In genomic region chr10:128046934-128047251, GRCh38 we compare ENCODE assay signal across 9 cellular contexts.
DNase-seq lines count a peak whose midpoint lies in the region; ATAC-seq, FAIRE-seq and TF ChIP-seq lines count a peak whose summit lies in the region.
"Had no signal": no experiment of that assay in that cellular context is flagged by ENCODE, and none has a peak within 500 bp of the region (broad histone marks: within the 10 kb centered on the region; RNA-seq: fewer than 3 reads in every experiment).

No MANE protein-coding gene starts in this region.

- H3K9me3 ChIP-seq in breast epithelium = no peaks in the 10 kb centered on the region
- H3K9me3 ChIP-seq in HepG2 (ENCODE audit: low read length) = no peaks in the 10 kb centered on the region

- in situ Hi-C loops in HepG2 (cut with HindIII; ENCODE audit: extremely low pct_ligation_motif_present, low pct_unique_long_range_greater_than_20kb) = no loop called here

- no peaks in the 10 kb centered on the region for H3K79me2 ChIP-seq in HepG2 (ENCODE audit: insufficient read depth, low read length)

- TF ChIP-seq POLR2A in breast epithelium (IDR thresholded peaks at IDR 0.05) = no peak
- TF ChIP-seq POLR2A in HepG2 (IDR thresholded peaks at IDR 0.05; ENCODE audit: insufficient read depth in 1 of 2, low read depth in 2 of 2, low read length in 2 of 2) = no peak

- POLR2A ChIA-PET in HepG2 (lab: Yijun Ruan, JAX) = no interaction called here

- no peaks in the 10 kb centered on the region for H4K20me1 ChIP-seq in HepG2 (ENCODE audit: insufficient read depth, low read length)

- no peak for TF ChIP-seq EP300 in HepG2 (IDR thresholded peaks at IDR 0.05; ENCODE audit: low read depth in 2 of 2, low read length in 2 of 2)
- TF ChIP-seq EP300 in HepG2 (CRISPR knock-in tag; IDR thresholded peaks at IDR 0.05; ENCODE audit: borderline replicate concordance) = no peak

- DNase-seq in breast epithelium (ENCODE audit: low spot score in 2 of 2) (no peak), HepG2 (ENCODE audit: low spot score) (no peak), LoVo (ENCODE audit: low spot score) (no peak), T1000 (lab: John Stamatoyannopoulos, UW) (no peak)

- H3K27me3 ChIP-seq in breast epithelium = no peaks in the 10 kb centered on the region
- peaks cover 6 to 52% of the 10 kb centered on the region in 2 experiments; a peak in 4 of 5 replicates for H3K27me3 ChIP-seq in HepG2 (ENCODE audit: control insufficient read depth in 1 of 2, insufficient read depth in 2 of 2, low read length in 2 of 2)

- WGBS in HepG2 (ENCODE audit: low lambda C conversion rate) = 67% methylated on average over 6 of the region's 10 CpGs

- no peak overlapping the region for H3K4me2 ChIP-seq in HepG2 (ENCODE audit: low read depth, low read length)

- no TSS peak for BruUV-seq in HepG2 (replicated peaks; lab: Mats Ljungman, UMichigan)

- no peak for TF ChIP-seq RAD21 in HepG2 (CRISPR knock-in tag; IDR thresholded peaks at IDR 0.05)

- ATAC-seq in GM18909 (IDR thresholded peaks at IDR 0.05; ENCODE audit: poor library complexity, unreplicated experiment) (peak; percentile 9), HG03045 (IDR thresholded peaks at IDR 0.05; ENCODE audit: unreplicated experiment) (peak; percentile 7), HepG2 (no peak; the same call in 2 of the 3 replicates), HG03571 (IDR thresholded peaks at IDR 0.05; ENCODE audit: unreplicated experiment) (no peak)

- H2AFZ ChIP-seq in HepG2 (ENCODE audit: low read length) = no peak overlapping the region

- H3K9ac ChIP-seq in HepG2 (ENCODE audit: insufficient read depth, low read depth, low read length) = no peak overlapping the region

- H3K27ac ChIP-seq in breast epithelium = peak overlapping the region; percentile 92
- H3K27ac ChIP-seq in skin epidermis = peak overlapping the region in 20 of 21 experiments; percentile 35 to 94 (median 82)
- no peak overlapping the region for H3K27ac ChIP-seq in HepG2 (ENCODE audit: extremely low read length, insufficient read depth, low read length)
- H3K27ac ChIP-seq: VCaP had no signal

- H3K36me3 ChIP-seq in breast epithelium = no peaks in the 10 kb centered on the region
- no peaks in the 10 kb centered on the region for H3K36me3 ChIP-seq in HepG2 (replicated peaks in 1 of 2; ENCODE audit: control insufficient read depth in 1 of 2, insufficient read depth in 2 of 2, low read length in 2 of 2)

- H3K4me1 ChIP-seq in breast epithelium (peaks cover 0 to 8% of the 10 kb centered on the region in 2 donors), HepG2 (ENCODE audit: insufficient read depth, low read length) (peaks cover 13% of the 10 kb centered on the region)

- H3K4me3 ChIP-seq in breast epithelium (peak overlapping the region in 2 of 3 donors; percentile 47 to 57), skin epidermis (peak overlapping the region in 3 of 7 experiments; percentile 40 to 49 (median 43)), HepG2 (replicated peaks in 1 of 3; ENCODE audit: insufficient read depth in 1 of 3, low read depth in 2 of 3, low read length in 3 of 3) (no peak overlapping the region)

- CTCF ChIA-PET in HepG2 (lab: Yijun Ruan, JAX; ENCODE audit: low intra/inter-chr PET ratio, low total read pairs) = no interaction called here

- FAIRE-seq in HepG2 (lab: Jason Lieb, UNC) = no peak

- no peak for TF ChIP-seq CTCF in breast epithelium (IDR thresholded peaks at IDR 0.05)
- no peak for TF ChIP-seq CTCF in HepG2 (CRISPR knock-in tag; IDR thresholded peaks at IDR 0.05)

- intact Hi-C loops in breast epithelium (cut with DNase I; ENCODE audit: low total_unique reads) (no loop called here), HepG2 (cut with micrococcal nuclease; ENCODE audit: unreplicated experiment) (no loop called here)

TF ChIP-seq in HepG2, 621 proteins besides CTCF, POLR2A, EP300 and RAD21:
- TF ChIP-seq ZBTB38 (CRISPR knock-in tag; IDR thresholded peaks at IDR 0.05) (no peak), ZNF430 (CRISPR knock-in tag; IDR thresholded peaks at IDR 0.05) (no peak), SP2 (CRISPR knock-in tag; IDR thresholded peaks at IDR 0.05) (no peak), KLF9 (CRISPR knock-in tag; IDR thresholded peaks at IDR 0.05; ENCODE audit: low read depth) (no peak), STAG1 (CRISPR knock-in tag; IDR thresholded peaks at IDR 0.05) (no peak), ZBTB7A (CRISPR knock-in tag; IDR thresholded peaks at IDR 0.05) (no peak), SUZ12 (IDR thresholded peaks at IDR 0.05; ENCODE audit: low read depth, low read length) (no peak), SOX6 (IDR thresholded peaks at IDR 0.05) (no peak), SOX6 (CRISPR knock-in tag; IDR thresholded peaks at IDR 0.05) (no peak), ZBTB3 (CRISPR knock-in tag; IDR thresholded peaks at IDR 0.05; ENCODE audit: borderline replicate concordance, low read depth) (no peak), GPN1 (CRISPR knock-in tag; IDR thresholded peaks at IDR 0.05; ENCODE audit: borderline replicate concordance) (no peak), FOXJ3 (CRISPR knock-in tag; IDR thresholded peaks at IDR 0.05; ENCODE audit: borderline replicate concordance) (no peak), KDM6A (CRISPR knock-in tag; IDR thresholded peaks at IDR 0.05; ENCODE audit: low read depth) (no peak), ZNF512 (CRISPR knock-in tag; IDR thresholded peaks at IDR 0.05) (no peak), NONO (IDR thresholded peaks at IDR 0.05) (no peak), NONO (CRISPR knock-in tag; conservative IDR thresholded peaks at IDR 0.05) (no peak), ZMAT5 (CRISPR knock-in tag; IDR thresholded peaks at IDR 0.05; ENCODE audit: borderline replicate concordance, low read depth) (no peak)

Comparison
In these comparisons a context has a peak if more than half of its experiments do, and no peak if none do; other contexts are left out.
1. ATAC-seq: peak in GM18909 (single experiment) and HG03045 (single experiment); none in HepG2 (single experiment) and HG03571 (single experiment).
2. H3K4me3 ChIP-seq: peak in breast epithelium (2 of 3); none in HepG2 (0 of 3).